17 cellular contexts compared by ENCODE assay signal in genomic region chr2:86492057-86492456, GRCh38. TPM values are rescaled to one million over a fixed set of nuclear protein-coding genes. Genes with fewer than 3 reads are reported as not detected.
A peak's percentile ranks its signal among the peaks of the same experiment; 100 is the strongest.
DNase-seq lines count a peak whose midpoint lies in the region; ATAC-seq and TF ChIP-seq lines count a peak whose summit lies in the region.
"Had no signal": no experiment of that assay in that cellular context is flagged by ENCODE, and none has a peak within 500 bp of the region (broad histone marks: within the 10 kb centered on the region; RNA-seq: fewer than 3 reads in every experiment).

No MANE protein-coding gene starts in this region.

- no peaks in the 10 kb centered on the region for H3K27me3 ChIP-seq in dorsolateral prefrontal cortex

- H3K4me3 ChIP-seq in dorsolateral prefrontal cortex = no peak overlapping the region

- no peak overlapping the region for H3K27ac Mint-ChIP-seq in stimulated activated memory B cell treated with anti-CD40 and anti-IgM and Interleukin-4, amounts not matched to agents 10 μg/mL and 1 μg/mL and 100 μg/mL, for 72 hours
- H3K27ac Mint-ChIP-seq: activated CD8-positive, alpha-beta memory T cell treated with anti-CD3 and anti-CD28 coated beads, Interleukin-2, amount 10 ng/mL, durations not matched to agents 7 days and 5 days; activated T-helper 2 cell treated with anti-CD3 and anti-CD28 coated beads, Interferon-gamma antibody, Interleukin-2, Interleukin-4, amounts not matched to agents 10 μg/mL and 5 μg/mL and 100 μg/mL, durations not matched to agents 14 hours and 24 hours and 36 hours had no signal

- peaks cover 12% of the 10 kb centered on the region for H3K9me3 Mint-ChIP-seq in stimulated activated memory B cell treated with anti-CD40 and anti-IgM and Interleukin-4, amounts not matched to agents 10 μg/mL and 1 μg/mL and 100 μg/mL, for 72 hours

- no peaks in the 10 kb centered on the region for H3K27me3 Mint-ChIP-seq in stimulated activated memory B cell treated with anti-CD40 and anti-IgM and Interleukin-4, amounts not matched to agents 10 μg/mL and 1 μg/mL and 100 μg/mL, for 72 hours
- H3K27me3 Mint-ChIP-seq: activated CD8-positive, alpha-beta memory T cell treated with anti-CD3 and anti-CD28 coated beads, Interleukin-2, amount 10 ng/mL, durations not matched to agents 7 days and 5 days; naive B cell had no signal

- peaks cover 78% of the 10 kb centered on the region for H3K36me3 Mint-ChIP-seq in stimulated activated memory B cell treated with anti-CD40 and anti-IgM and Interleukin-4, amounts not matched to agents 10 μg/mL and 1 μg/mL and 100 μg/mL, for 72 hours

- H3K27ac ChIP-seq in dorsolateral prefrontal cortex = peak overlapping the region in 31 of 59 donors; percentile 0 to 73 (median 45)
- H3K27ac ChIP-seq: 22Rv1, parathyroid adenoma had no signal

- ATAC-seq in stimulated activated memory B cell treated with anti-CD40 and anti-IgM and Interleukin-4, amounts not matched to agents 10 μg/mL and 1 μg/mL and 100 μg/mL, for 72 hours = no peak
- ATAC-seq in HG03139 (IDR thresholded peaks at IDR 0.05; ENCODE audit: unreplicated experiment) (no peak), GM21825 (IDR thresholded peaks at IDR 0.05; ENCODE audit: unreplicated experiment) (no peak)
- ATAC-seq: activated CD8-positive, alpha-beta memory T cell treated with anti-CD3 and anti-CD28 coated beads, Interleukin-2, amount 10 ng/mL, durations not matched to agents 7 days and 5 days had no signal

- no peak for TF ChIP-seq CTCF in dorsolateral prefrontal cortex (IDR thresholded peaks at IDR 0.05 in 54 of 56, conservative IDR thresholded peaks at IDR 0.05 in 2 of 56; ENCODE audit: low read depth in 1 of 56, partially characterized antibody in 56 of 56)

- no peak overlapping the region for H3K4me3 Mint-ChIP-seq in stimulated activated memory B cell treated with anti-CD40 and anti-IgM and Interleukin-4, amounts not matched to agents 10 μg/mL and 1 μg/mL and 100 μg/mL, for 72 hours
- H3K4me3 Mint-ChIP-seq: activated CD8-positive, alpha-beta memory T cell treated with anti-CD3 and anti-CD28 coated beads, Interleukin-2, amount 10 ng/mL, durations not matched to agents 7 days and 5 days; naive B cell had no signal

- peak; percentile 53 for DNase-seq in NCI-H1092 treated with DMSO at 0.1 percent for 48 hours (lab: John Stamatoyannopoulos, UW)
- no peak for DNase-seq in NCI-H1092 (lab: John Stamatoyannopoulos, UW)
- peak; percentile 45 for DNase-seq in LHCN-M2 (ENCODE audit: low read depth)
- DNase-seq in dorsolateral prefrontal cortex = no peak
- DNase-seq in myocyte (ENCODE audit: low read depth) = peak; percentile 80
- DNase-seq: activated CD8-positive, alpha-beta memory T cell treated with anti-CD3 and anti-CD28 coated beads, Interleukin-2, amount 10 ng/mL, durations not matched to agents 7 days and 5 days; EL; GOT3; naive B cell; NK-92 treated with Interleukin-12 subunit alpha and Interleukin-12 subunit beta, amount 100 ng/mL, for 24 hours; stimulated activated CD4-positive, alpha-beta T cell treated with anti-CD3 and anti-CD28 coated beads, Interleukin-4, amount 100 ng/mL, for 24 hours had no signal

- no peaks in the 10 kb centered on the region for H3K4me1 Mint-ChIP-seq in stimulated activated memory B cell treated with anti-CD40 and anti-IgM and Interleukin-4, amounts not matched to agents 10 μg/mL and 1 μg/mL and 100 μg/mL, for 72 hours
- H3K4me1 Mint-ChIP-seq: activated CD8-positive, alpha-beta memory T cell treated with anti-CD3 and anti-CD28 coated beads, Interleukin-2, amount 10 ng/mL, durations not matched to agents 7 days and 5 days had no signal

- intact Hi-C loops in dorsolateral prefrontal cortex (cut with DNase I) = no loop called here

RNA-seq across cellular contexts. Expression of gene KDM3A, which starts 50.9 kb away (rescaled TPM):
- total RNA-seq in LHCN-M2 (2014; rRNA removed) = 18.9 and 20.4 TPM in 2 replicates
- 7.8 TPM for polyA plus RNA-seq in LHCN-M2 (2012)
- total RNA-seq in dorsolateral prefrontal cortex = 10 to 100 TPM; 38.5 to 96.1 (median 60.5) TPM
- 25.2 and 26.1 TPM in 2 replicates for total RNA-seq in myocyte
- polyA plus RNA-seq in myocyte (2012) = 18.2 TPM

Comparison
In these comparisons a context has a peak if more than half of its experiments do, and no peak if none do; other contexts are left out.
1. DNase-seq: peak in NCI-H1092 treated with DMSO at 0.1 percent for 48 hours (single experiment), LHCN-M2 (single experiment) and myocyte (single experiment); none in NCI-H1092 (single experiment) and dorsolateral prefrontal cortex (0 of 10).